ENCODE assay signal across 10 cellular contexts in genomic region chr9:128895556-128895955, GRCh38. TPM values are rescaled to one million over a fixed set of nuclear protein-coding genes. Genes with fewer than 3 reads are reported as not detected.
DNase-seq lines count a peak whose midpoint lies in the region; TF ChIP-seq lines count a peak whose summit lies in the region.
"Had no signal": no experiment of that assay in that cellular context is flagged by ENCODE, and none has a peak within 500 bp of the region (broad histone marks: within the 10 kb centered on the region; RNA-seq: fewer than 3 reads in every experiment).

No MANE protein-coding gene starts in this region.

- no peak for DNase-seq in activated CD4-positive, alpha-beta memory T cell treated with anti-CD3 and anti-CD28 coated beads, Interleukin-2, amount 10 ng/mL, durations not matched to agents 7 days and 5 days
- DNase-seq in activated CD4-positive, alpha-beta memory T cell treated with anti-CD3 and anti-CD28 coated beads for 36 hours = no peak
- DNase-seq in RWPE1 (ENCODE audit: low spot score) (no peak), head of caudate nucleus (peak in 30 of 42 donors; percentile 30 to 81 (median 60)), substantia nigra (lab: John Stamatoyannopoulos, UW) (peak in 1 of 49 donors; percentile 19), SIG-M5 (lab: John Stamatoyannopoulos, UW) (no peak), putamen (ENCODE audit: low spot score) (no peak), NCI-H2029 treated with DMSO at 0.1 percent for 48 hours (lab: John Stamatoyannopoulos, UW) (no peak)
- DNase-seq: NCI-H526, ovary had no signal

- POLR2A ChIA-PET in activated CD4-positive, alpha-beta memory T cell treated with anti-CD3 and anti-CD28 coated beads, Interleukin-2, amount 10 ng/mL, durations not matched to agents 7 days and 5 days (lab: Charles Lee) = interaction anchor here (0.7 kb wide), 1 partner anchor 181 kb away, joined by 3 read pairs; no protein-coding TSS in a partner anchor
- POLR2A ChIA-PET in activated CD4-positive, alpha-beta memory T cell treated with anti-CD3 and anti-CD28 coated beads for 36 hours (lab: Charles Lee) = no interaction called here
- POLR2A ChIA-PET in RWPE1 (lab: Yijun Ruan, JAX; ENCODE audit: low non-redundant PET) = no interaction called here

- peaks cover 62% of the 10 kb centered on the region for H3K36me3 Mint-ChIP-seq in activated CD4-positive, alpha-beta memory T cell treated with anti-CD3 and anti-CD28 coated beads, Interleukin-2, amount 10 ng/mL, durations not matched to agents 7 days and 5 days (ENCODE audit: low read depth)
- H3K36me3 Mint-ChIP-seq in activated CD4-positive, alpha-beta memory T cell treated with anti-CD3 and anti-CD28 coated beads for 36 hours = peaks cover 6% of the 10 kb centered on the region

- intact Hi-C loops in activated CD4-positive, alpha-beta memory T cell treated with anti-CD3 and anti-CD28 coated beads for 36 hours (cut with micrococcal nuclease) = no loop called here
- intact Hi-C loops in head of caudate nucleus (cut with DNase I) = no loop called here

- no peaks in the 10 kb centered on the region for H3K9me3 Mint-ChIP-seq in activated CD4-positive, alpha-beta memory T cell treated with anti-CD3 and anti-CD28 coated beads, Interleukin-2, amount 10 ng/mL, durations not matched to agents 7 days and 5 days
- no peaks in the 10 kb centered on the region for H3K9me3 Mint-ChIP-seq in activated CD4-positive, alpha-beta memory T cell treated with anti-CD3 and anti-CD28 coated beads for 36 hours

- H3K27ac Mint-ChIP-seq in activated CD4-positive, alpha-beta memory T cell treated with anti-CD3 and anti-CD28 coated beads, Interleukin-2, amount 10 ng/mL, durations not matched to agents 7 days and 5 days = peak overlapping the region; percentile 74
- no peak overlapping the region for H3K27ac Mint-ChIP-seq in activated CD4-positive, alpha-beta memory T cell treated with anti-CD3 and anti-CD28 coated beads for 36 hours

- no peak overlapping the region for H3K4me3 Mint-ChIP-seq in activated CD4-positive, alpha-beta memory T cell treated with anti-CD3 and anti-CD28 coated beads, Interleukin-2, amount 10 ng/mL, durations not matched to agents 7 days and 5 days
- no peak overlapping the region for H3K4me3 Mint-ChIP-seq in activated CD4-positive, alpha-beta memory T cell treated with anti-CD3 and anti-CD28 coated beads for 36 hours

- H3K4me1 Mint-ChIP-seq in activated CD4-positive, alpha-beta memory T cell treated with anti-CD3 and anti-CD28 coated beads, Interleukin-2, amount 10 ng/mL, durations not matched to agents 7 days and 5 days = peaks cover 86% of the 10 kb centered on the region
- peaks cover 63% of the 10 kb centered on the region for H3K4me1 Mint-ChIP-seq in activated CD4-positive, alpha-beta memory T cell treated with anti-CD3 and anti-CD28 coated beads for 36 hours (ENCODE audit: low read depth)

- peak overlapping the region; percentile 72 for H3K27ac ChIP-seq in RWPE1
- H3K27ac ChIP-seq in substantia nigra (ENCODE audit: low read depth, low read length, poor library complexity, severe bottlenecking) = peak overlapping the region; percentile 74

- no peak for TF ChIP-seq CTCF in RWPE1 (conservative IDR thresholded peaks at IDR 0.05; ENCODE audit: low read depth)

- CTCF ChIA-PET in activated CD4-positive, alpha-beta memory T cell treated with anti-CD3 and anti-CD28 coated beads, Interleukin-2, amount 10 ng/mL, durations not matched to agents 7 days and 5 days (lab: Charles Lee) = interaction anchor here (1.1 kb wide), 1 partner anchor 15 kb away, joined by 3 read pairs; no protein-coding TSS in a partner anchor
- CTCF ChIA-PET in activated CD4-positive, alpha-beta memory T cell treated with anti-CD3 and anti-CD28 coated beads for 36 hours (lab: Charles Lee) = no interaction called here
- CTCF ChIA-PET in RWPE1 (lab: Yijun Ruan, JAX) = interaction anchor here (0.5 to 0.7 kb wide), 3 partner anchors 16 to 860 kb away, joined by 3 read pairs; no protein-coding TSS in a partner anchor

- H3K27me3 Mint-ChIP-seq in activated CD4-positive, alpha-beta memory T cell treated with anti-CD3 and anti-CD28 coated beads, Interleukin-2, amount 10 ng/mL, durations not matched to agents 7 days and 5 days = no peaks in the 10 kb centered on the region
- no peaks in the 10 kb centered on the region for H3K27me3 Mint-ChIP-seq in activated CD4-positive, alpha-beta memory T cell treated with anti-CD3 and anti-CD28 coated beads for 36 hours

RNA-seq across cellular contexts. Expression of gene LRRC8A, which starts 13.6 kb away (rescaled TPM):
- total RNA-seq in activated CD4-positive, alpha-beta memory T cell treated with anti-CD3 and anti-CD28 coated beads, Interleukin-2, amount 10 ng/mL, durations not matched to agents 7 days and 5 days = 10 to 100 TPM; 37.1 to 38.1 TPM
- 10 to 100 TPM; 18.0 to 18.7 TPM for total RNA-seq in activated CD4-positive, alpha-beta memory T cell treated with anti-CD3 and anti-CD28 coated beads for 36 hours

RNA-seq across cellular contexts. Expression of gene KYAT1, which starts 13.8 kb away (rescaled TPM):
- total RNA-seq in activated CD4-positive, alpha-beta memory T cell treated with anti-CD3 and anti-CD28 coated beads, Interleukin-2, amount 10 ng/mL, durations not matched to agents 7 days and 5 days = 10 to 100 TPM; 12.7 to 14.8 TPM
- total RNA-seq in activated CD4-positive, alpha-beta memory T cell treated with anti-CD3 and anti-CD28 coated beads for 36 hours = 10 to 100 TPM; 15.9 to 18.1 TPM

RNA-seq across cellular contexts. Expression of gene PHYHD1, which starts 25.2 kb away (rescaled TPM):
- total RNA-seq in activated CD4-positive, alpha-beta memory T cell treated with anti-CD3 and anti-CD28 coated beads, Interleukin-2, amount 10 ng/mL, durations not matched to agents 7 days and 5 days = 1 to 10 TPM; 1.1 to 1.4 TPM
- total RNA-seq in activated CD4-positive, alpha-beta memory T cell treated with anti-CD3 and anti-CD28 coated beads for 36 hours = under 1 TPM; 0.34 to 0.88 TPM

RNA-seq across cellular contexts. Expression of gene DOLK, which starts 51.8 kb away (rescaled TPM):
- 1 to 10 TPM; 7.0 TPM for total RNA-seq in activated CD4-positive, alpha-beta memory T cell treated with anti-CD3 and anti-CD28 coated beads, Interleukin-2, amount 10 ng/mL, durations not matched to agents 7 days and 5 days
- total RNA-seq in activated CD4-positive, alpha-beta memory T cell treated with anti-CD3 and anti-CD28 coated beads for 36 hours = 1 to 10 TPM; 5.7 to 6.7 TPM

RNA-seq across cellular contexts. Expression of gene NUP188, which starts 51.9 kb away (rescaled TPM):
- total RNA-seq in activated CD4-positive, alpha-beta memory T cell treated with anti-CD3 and anti-CD28 coated beads, Interleukin-2, amount 10 ng/mL, durations not matched to agents 7 days and 5 days = 10 to 100 TPM; 65.8 to 73.6 TPM
- 100 to 1,000 TPM; 121 to 124 TPM for total RNA-seq in activated CD4-positive, alpha-beta memory T cell treated with anti-CD3 and anti-CD28 coated beads for 36 hours

Comparison
In these comparisons a context has a peak if more than half of its experiments do, and no peak if none do; other contexts are left out.
1. DNase-seq: peak in head of caudate nucleus (30 of 42); none in activated CD4-positive, alpha-beta memory T cell treated with anti-CD3 and anti-CD28 coated beads, Interleukin-2, amount 10 ng/mL, durations not matched to agents 7 days and 5 days (single experiment), activated CD4-positive, alpha-beta memory T cell treated with anti-CD3 and anti-CD28 coated beads for 36 hours (single experiment), RWPE1 (single experiment), SIG-M5 (single experiment), putamen (single experiment) and NCI-H2029 treated with DMSO at 0.1 percent for 48 hours (single experiment).